In the genomic region with DNA sequence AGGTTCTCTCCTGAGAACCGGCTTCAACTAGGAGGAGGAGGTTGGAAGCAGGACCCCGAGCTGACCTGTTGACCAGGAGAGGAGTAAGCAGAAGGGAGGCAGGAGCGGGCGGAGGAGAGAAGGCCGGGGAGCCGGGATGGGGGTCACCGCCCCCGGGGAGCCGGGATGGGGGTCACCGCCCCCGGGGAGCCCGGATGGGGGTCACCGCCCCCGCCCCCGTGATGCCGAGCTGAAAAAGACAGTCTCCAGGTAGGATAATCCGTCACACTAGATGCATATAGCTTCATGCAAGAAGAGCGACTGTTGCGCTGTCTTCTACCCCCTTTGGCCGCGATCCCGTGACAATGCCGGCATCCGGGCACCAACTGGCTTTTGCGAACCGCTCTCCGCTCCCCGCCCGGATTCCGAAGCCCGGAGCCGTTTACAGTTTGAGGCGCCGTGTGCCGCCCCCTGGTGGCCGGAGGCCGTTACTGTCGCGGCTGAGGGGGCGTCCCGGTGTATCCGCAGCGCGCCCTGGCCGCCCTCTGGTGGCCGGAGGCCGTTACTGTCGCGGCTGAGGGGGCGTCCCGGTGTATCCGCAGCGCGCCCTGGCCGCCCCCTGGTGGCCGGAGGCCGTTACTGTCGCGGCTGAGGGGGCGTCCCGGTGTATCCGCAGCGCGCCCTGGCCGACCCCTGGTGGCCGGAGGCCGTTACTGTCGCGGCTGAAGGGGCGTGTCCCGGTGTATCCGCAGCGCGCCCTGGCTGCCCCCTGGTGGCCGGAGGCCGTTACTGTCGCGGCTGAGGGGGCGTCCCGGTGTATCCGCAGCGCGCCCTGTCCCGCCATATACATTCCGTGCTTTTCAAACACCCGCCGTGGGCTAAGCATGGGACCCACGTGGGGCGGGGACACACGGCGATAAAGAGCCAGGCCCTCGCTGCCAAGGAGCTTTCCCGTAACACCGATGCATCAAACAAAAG, we compare ENCODE assay signal across 9 cellular contexts.
A peak's percentile ranks its signal among the peaks of the same experiment; 100 is the strongest.
DNase-seq lines count a peak whose midpoint lies in the region; ATAC-seq and TF ChIP-seq lines count a peak whose summit lies in the region.
"Had no signal": no experiment of that assay in that cellular context is flagged by ENCODE, and none has a peak within 500 bp of the region (broad histone marks: within the 10 kb centered on the region; RNA-seq: fewer than 3 reads in every experiment).

No MANE protein-coding gene starts in this region.

- WGBS in heart right ventricle, 2 donors, result 59 to 64% methylated on average over 84 to 93 of the region's 94 CpGs

- H3K27me3 ChIP-seq in heart right ventricle, result no peaks in the 10 kb centered on the region

- DNase-seq in heart right ventricle (no peak), Right ventricle myocardium inferior (ENCODE audit: missing footprints) (no peak), mesothelial cell of epicardium (ENCODE audit: low spot score in 2 of 2, unreplicated experiment in 2 of 2) (no peak), hippocampal formation (lab: John Stamatoyannopoulos, UW) (no peak), NCI-H82 treated with DMSO at 0.1 percent for 48 hours (lab: John Stamatoyannopoulos, UW; ENCODE audit: unreplicated experiment) (no peak), NCI-H524 treated with DMSO at 0.1 percent for 48 hours (lab: John Stamatoyannopoulos, UW) (no peak)
- DNase-seq in activated naive CD8-positive, alpha-beta T cell treated with anti-CD3 and anti-CD28 coated beads for 36 hours, result peak; percentile 90

- H3K4me3 Mint-ChIP-seq in activated naive CD8-positive, alpha-beta T cell treated with anti-CD3 and anti-CD28 coated beads for 36 hours, result no peak overlapping the region
- H3K4me3 Mint-ChIP-seq in mesothelial cell of epicardium, result no peak overlapping the region
- H3K4me3 Mint-ChIP-seq: activated naive CD4-positive, alpha-beta T cell treated with anti-CD3 and anti-CD28 coated beads, Interleukin-2, amount 50 U/mL, for 24 hours had no signal

- no peak overlapping the region for H3K27ac Mint-ChIP-seq in activated naive CD8-positive, alpha-beta T cell treated with anti-CD3 and anti-CD28 coated beads for 36 hours
- H3K27ac Mint-ChIP-seq in mesothelial cell of epicardium, result no peak overlapping the region
- H3K27ac Mint-ChIP-seq: activated naive CD4-positive, alpha-beta T cell treated with anti-CD3 and anti-CD28 coated beads, Interleukin-2, amount 50 U/mL, for 24 hours had no signal

- no peak overlapping the region for H3K4me3 ChIP-seq in heart right ventricle

- H3K27me3 Mint-ChIP-seq in activated naive CD8-positive, alpha-beta T cell treated with anti-CD3 and anti-CD28 coated beads for 36 hours, result no peaks in the 10 kb centered on the region
- no peaks in the 10 kb centered on the region for H3K27me3 Mint-ChIP-seq in mesothelial cell of epicardium (ENCODE audit: low read depth)
- H3K27me3 Mint-ChIP-seq: activated naive CD4-positive, alpha-beta T cell treated with anti-CD3 and anti-CD28 coated beads, Interleukin-2, amount 50 U/mL, for 24 hours had no signal

- peaks cover 0 to 11% (median 0%) of the 10 kb centered on the region in 9 donors for H3K4me1 ChIP-seq in heart right ventricle

- intact Hi-C loops in heart right ventricle (cut with DNase I) (loop anchor here in 8 of 10 donors (2.0 to 10.0 kb wide), 5 partner anchors 563 to 575 kb away; no protein-coding TSS in a partner anchor), Right ventricle myocardium inferior (cut with DNase I) (loop anchor here (5.0 kb wide), 1 partner anchor 573 kb away; no protein-coding TSS in a partner anchor)

- peaks cover 0 to 12% (median 0%) of the 10 kb centered on the region in 9 donors for H3K36me3 ChIP-seq in heart right ventricle

- TF ChIP-seq CTCF in heart right ventricle (IDR thresholded peaks at IDR 0.05) (peak; percentile 34 to 65 (median 51)), mesothelial cell of epicardium (IDR thresholded peaks at IDR 0.05; ENCODE audit: unreplicated experiment) (peak; percentile 88)

- H3K9me3 ChIP-seq in heart right ventricle, result peaks cover 0 to 9% (median 0%) of the 10 kb centered on the region in 11 donors

- no peak overlapping the region for H3K27ac ChIP-seq in heart right ventricle

- H3K36me3 Mint-ChIP-seq in activated naive CD8-positive, alpha-beta T cell treated with anti-CD3 and anti-CD28 coated beads for 36 hours, result peaks cover 13% of the 10 kb centered on the region
- peaks cover 5% of the 10 kb centered on the region for H3K36me3 Mint-ChIP-seq in mesothelial cell of epicardium

- peaks cover 4% of the 10 kb centered on the region for H3K9me3 Mint-ChIP-seq in activated naive CD8-positive, alpha-beta T cell treated with anti-CD3 and anti-CD28 coated beads for 36 hours
- no peaks in the 10 kb centered on the region for H3K9me3 Mint-ChIP-seq in mesothelial cell of epicardium
- H3K9me3 Mint-ChIP-seq: activated naive CD4-positive, alpha-beta T cell treated with anti-CD3 and anti-CD28 coated beads, Interleukin-2, amount 50 U/mL, for 24 hours had no signal

- no peak for ATAC-seq in heart right ventricle
- ATAC-seq in Right ventricle myocardium inferior, result no peak
- no peak for ATAC-seq in HG02884 (IDR thresholded peaks at IDR 0.05; ENCODE audit: unreplicated experiment)

- H3K4me1 Mint-ChIP-seq in activated naive CD8-positive, alpha-beta T cell treated with anti-CD3 and anti-CD28 coated beads for 36 hours, result peaks cover 11% of the 10 kb centered on the region
- peaks cover 9% of the 10 kb centered on the region for H3K4me1 Mint-ChIP-seq in mesothelial cell of epicardium
- H3K4me1 Mint-ChIP-seq: activated naive CD4-positive, alpha-beta T cell treated with anti-CD3 and anti-CD28 coated beads, Interleukin-2, amount 50 U/mL, for 24 hours had no signal
